In genomic region chr16:21233521-21234150, GRCh38 we compare ENCODE assay signal across 1 cellular context.
TF ChIP-seq lines count a peak whose summit lies in the region.

TSS of gene ANKS4B (plus strand) at chr16:21233699. CDS start at chr16:21233738, 39 bp downstream.

TF ChIP-seq in HepG2, 621 proteins besides CTCF, POLR2A, EP300 and RAD21 (continued from another document and continues in another):
- TF ChIP-seq ZBTB37 (CRISPR knock-in tag; IDR thresholded peaks at IDR 0.05) (peak; percentile 94), AHR (CRISPR knock-in tag; IDR thresholded peaks at IDR 0.05) (peak; percentile 63; the same call in 1 of the 2 replicates), CBX1 (IDR thresholded peaks at IDR 0.05; ENCODE audit: low read depth) (no peak), ARID2 (CRISPR knock-in tag; IDR thresholded peaks at IDR 0.05; ENCODE audit: borderline replicate concordance) (0 out of 2 replicates have a peak, but pooled peaks have one; percentile 65), CBX2 (IDR thresholded peaks at IDR 0.05; ENCODE audit: low read depth, low read length) (no peak), CBX2 (CRISPR knock-in tag; IDR thresholded peaks at IDR 0.05; ENCODE audit: low read depth) (no peak), ZNF766 (CRISPR knock-in tag; IDR thresholded peaks at IDR 0.05; ENCODE audit: borderline replicate concordance) (peak; percentile 95; the same call in 1 of the 2 replicates), TGIF2 (CRISPR knock-in tag; IDR thresholded peaks at IDR 0.05) (peak; percentile 64), SIN3B (IDR thresholded peaks at IDR 0.05; ENCODE audit: low read length) (0 out of 2 replicates have a peak, but pooled peaks have one; percentile 38), MZF1 (CRISPR knock-in tag; IDR thresholded peaks at IDR 0.05; ENCODE audit: borderline replicate concordance) (no peak), ETV5 (CRISPR knock-in tag; IDR thresholded peaks at IDR 0.05; ENCODE audit: borderline replicate concordance) (peak; percentile 94), DDIT3 (CRISPR knock-in tag; IDR thresholded peaks at IDR 0.05) (no peak), NFKBIZ (CRISPR knock-in tag; IDR thresholded peaks at IDR 0.05) (peak; percentile 86; the same call in 1 of the 2 replicates), MTF2 (CRISPR knock-in tag; IDR thresholded peaks at IDR 0.05; ENCODE audit: borderline replicate concordance) (no peak), ZNF724P (CRISPR knock-in tag; IDR thresholded peaks at IDR 0.05; ENCODE audit: borderline replicate concordance) (no peak), NPAS2 (CRISPR knock-in tag; IDR thresholded peaks at IDR 0.05; ENCODE audit: borderline replicate concordance) (no peak), ZSCAN20 (CRISPR knock-in tag; IDR thresholded peaks at IDR 0.05; ENCODE audit: borderline replicate concordance) (no peak), ZSCAN29 (CRISPR knock-in tag; conservative IDR thresholded peaks at IDR 0.05) (no peak; the same call in 1 of the 2 replicates), NCOA1 (CRISPR knock-in tag; IDR thresholded peaks at IDR 0.05) (no peak), ZNF530 (CRISPR knock-in tag; IDR thresholded peaks at IDR 0.05; ENCODE audit: low read depth) (no peak), ZNF7 (CRISPR knock-in tag; IDR thresholded peaks at IDR 0.05) (no peak), ZNF564 (CRISPR knock-in tag; IDR thresholded peaks at IDR 0.05) (no peak), IRF9 (CRISPR knock-in tag; IDR thresholded peaks at IDR 0.05; ENCODE audit: borderline replicate concordance) (peak; percentile 66; the same call in 1 of the 2 replicates), MIER3 (CRISPR knock-in tag; IDR thresholded peaks at IDR 0.05; ENCODE audit: borderline replicate concordance) (peak; percentile 97; the same call in 1 of the 2 replicates), ZNF44 (CRISPR knock-in tag; IDR thresholded peaks at IDR 0.05) (no peak), GRHL1 (CRISPR knock-in tag; conservative IDR thresholded peaks at IDR 0.05) (no peak), NFRKB (IDR thresholded peaks at IDR 0.05) (no peak), IKZF1 (IDR thresholded peaks at IDR 0.05) (no peak), TRAFD1 (CRISPR knock-in tag; IDR thresholded peaks at IDR 0.05; ENCODE audit: borderline replicate concordance) (peak; percentile 86; the same call in 1 of the 2 replicates), SATB2 (CRISPR knock-in tag; IDR thresholded peaks at IDR 0.05) (no peak), ZNF773 (CRISPR knock-in tag; IDR thresholded peaks at IDR 0.05; ENCODE audit: borderline replicate concordance) (no peak), ZHX2 (IDR thresholded peaks at IDR 0.05; ENCODE audit: low read depth) (peak; percentile 63; the same call in 1 of the 2 replicates), ZHX2 (CRISPR knock-in tag; IDR thresholded peaks at IDR 0.05; ENCODE audit: borderline replicate concordance) (no peak; the same call in 1 of the 2 replicates), FOXP4 (CRISPR knock-in tag; IDR thresholded peaks at IDR 0.05) (peak; percentile 94), ZNF431 (CRISPR knock-in tag; IDR thresholded peaks at IDR 0.05; ENCODE audit: borderline replicate concordance, low read depth) (0 out of 2 replicates have a peak, but pooled peaks have one; percentile 66), HOXA9 (CRISPR knock-in tag; IDR thresholded peaks at IDR 0.05; ENCODE audit: borderline replicate concordance) (no peak), ZBTB8A (CRISPR knock-in tag; IDR thresholded peaks at IDR 0.05; ENCODE audit: borderline replicate concordance, low read depth) (peak; percentile 61; the same call in 1 of the 2 replicates), ZBTB26 (CRISPR knock-in tag; IDR thresholded peaks at IDR 0.05; ENCODE audit: borderline replicate concordance) (0 out of 2 replicates have a peak, but pooled peaks have one; percentile 67), DPF2 (CRISPR knock-in tag; IDR thresholded peaks at IDR 0.05; ENCODE audit: borderline replicate concordance, low read depth) (peak; percentile 78; the same call in 1 of the 2 replicates), ZNF790 (CRISPR knock-in tag; IDR thresholded peaks at IDR 0.05; ENCODE audit: borderline replicate concordance) (no peak), ZFX (CRISPR knock-in tag; IDR thresholded peaks at IDR 0.05; ENCODE audit: low read depth) (peak; percentile 50; the same call in 1 of the 2 replicates), SMYD3 (CRISPR knock-in tag; IDR thresholded peaks at IDR 0.05) (no peak), RBM22 (optimal IDR thresholded peaks at IDR 0.05; ENCODE audit: low read length) (no peak), RELA (CRISPR knock-in tag; IDR thresholded peaks at IDR 0.05) (no peak; the same call in 1 of the 2 replicates), KAT2B (IDR thresholded peaks at IDR 0.05; ENCODE audit: borderline replicate concordance, low read depth, low read length) (no peak), KLF11 (CRISPR knock-in tag; IDR thresholded peaks at IDR 0.05) (0 out of 2 replicates have a peak, but pooled peaks have one; percentile 87), ZNF652 (CRISPR knock-in tag; IDR thresholded peaks at IDR 0.05; ENCODE audit: borderline replicate concordance, low read depth) (no peak; the same call in 1 of the 2 replicates), FOXP1 (IDR thresholded peaks at IDR 0.05) (no peak), FOXP1 (CRISPR knock-in tag; IDR thresholded peaks at IDR 0.05) (peak; percentile 86), ZNF224 (CRISPR knock-in tag; IDR thresholded peaks at IDR 0.05) (peak; percentile 70; the same call in 1 of the 2 replicates), MAFF (IDR thresholded peaks at IDR 0.05; ENCODE audit: low read depth, low read length) (no peak), TCF7L2 (IDR thresholded peaks at IDR 0.05; ENCODE audit: low read depth, low read length) (no peak), HNF4A (CRISPR knock-in tag; IDR thresholded peaks at IDR 0.05) (peak; percentile 100), ZNF354B (CRISPR knock-in tag; IDR thresholded peaks at IDR 0.05) (no peak), ONECUT2 (CRISPR knock-in tag; IDR thresholded peaks at IDR 0.05) (no peak), SUZ12 (IDR thresholded peaks at IDR 0.05; ENCODE audit: low read depth, low read length) (no peak)
